15 cellular contexts compared by ENCODE assay signal in the genomic region with DNA sequence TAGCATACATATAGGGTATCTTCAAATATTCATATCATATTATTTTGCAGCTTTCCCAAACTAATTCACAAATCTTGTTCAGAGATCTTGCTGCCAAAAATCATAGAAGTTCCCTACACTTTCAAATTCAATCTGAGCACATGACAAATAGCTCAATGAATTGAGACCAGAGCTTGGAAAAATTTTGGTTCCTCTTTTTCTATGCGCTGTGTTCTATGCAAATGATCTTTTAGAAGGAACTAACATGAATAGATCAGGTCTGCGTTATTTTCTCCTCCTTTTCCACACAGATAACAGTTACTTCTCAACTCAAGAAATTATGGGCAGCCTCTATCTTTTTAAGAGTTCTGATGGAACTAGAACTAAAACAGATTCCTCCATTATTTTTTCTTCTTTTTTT.
DNase-seq lines count a peak whose midpoint lies in the region; ATAC-seq and TF ChIP-seq lines count a peak whose summit lies in the region.
"Had no signal": no experiment of that assay in that cellular context is flagged by ENCODE, and none has a peak within 500 bp of the region (broad histone marks: within the 10 kb centered on the region; RNA-seq: fewer than 3 reads in every experiment).

No MANE protein-coding gene starts in this region.

- TF ChIP-seq CTCF in activated B cell treated with CpG ODN at 0.5 μM for 24 hours (IDR thresholded peaks at IDR 0.05) (no peak), GM13976 (IDR thresholded peaks at IDR 0.05; ENCODE audit: borderline replicate concordance, control extremely low read depth, extremely low read depth, insufficient read depth, missing control alignments) (no peak)

- H3K27me3 Mint-ChIP-seq in activated B cell treated with CpG ODN at 0.5 μM for 24 hours = peaks cover 5% of the 10 kb centered on the region
- H3K27me3 Mint-ChIP-seq in activated CD8-positive, alpha-beta T cell treated with anti-CD3 and anti-CD28 coated beads, Interleukin-2, amount 10 ng/mL, durations not matched to agents 7 days and 5 days (ENCODE audit: low read depth) = peaks cover 14% of the 10 kb centered on the region
- H3K27me3 Mint-ChIP-seq: activated naive CD4-positive, alpha-beta T cell treated with anti-CD3 and anti-CD28 coated beads, Interleukin-2, amount 10 ng/mL, durations not matched to agents 7 days and 5 days had no signal

- intact Hi-C loops in activated B cell treated with CpG ODN at 0.5 μM for 24 hours (cut with micrococcal nuclease) = loop anchor here (2.0 to 5.0 kb wide), 2 partner anchors 97 to 624 kb away; partner anchors contain the start of gene L3MBTL3

- CTCF ChIA-PET in activated B cell treated with CpG ODN at 0.5 μM for 24 hours (lab: Charles Lee) = no interaction called here
- CTCF ChIA-PET in activated CD8-positive, alpha-beta T cell treated with anti-CD3 and anti-CD28 coated beads, Interleukin-2, amount 10 ng/mL, durations not matched to agents 7 days and 5 days (lab: Charles Lee) = no interaction called here

- peak overlapping the region; percentile 9 for H3K4me3 Mint-ChIP-seq in activated B cell treated with CpG ODN at 0.5 μM for 24 hours
- H3K4me3 Mint-ChIP-seq in activated CD8-positive, alpha-beta T cell treated with anti-CD3 and anti-CD28 coated beads, Interleukin-2, amount 10 ng/mL, durations not matched to agents 7 days and 5 days = no peak overlapping the region
- H3K4me3 Mint-ChIP-seq: activated naive CD4-positive, alpha-beta T cell treated with anti-CD3 and anti-CD28 coated beads, Interleukin-2, amount 10 ng/mL, durations not matched to agents 7 days and 5 days; natural killer cell; WTC11 had no signal

- POLR2A ChIA-PET in activated B cell treated with CpG ODN at 0.5 μM for 24 hours (lab: Charles Lee) = no interaction called here
- POLR2A ChIA-PET in activated CD8-positive, alpha-beta T cell treated with anti-CD3 and anti-CD28 coated beads, Interleukin-2, amount 10 ng/mL, durations not matched to agents 7 days and 5 days (lab: Charles Lee) = no interaction called here

- DNase-seq in Kasumi-1 (lab: John Stamatoyannopoulos, UW) (peak; percentile 67 to 79), activated B cell treated with CpG ODN at 0.5 μM for 24 hours (no peak), NCI-H1694 treated with DMSO at 0.1 percent for 48 hours (lab: John Stamatoyannopoulos, UW) (no peak), GM13976 (ENCODE audit: low spot score) (no peak), cerebellar cortex (ENCODE audit: low spot score) (no peak)
- DNase-seq in activated CD8-positive, alpha-beta T cell treated with anti-CD3 and anti-CD28 coated beads, Interleukin-2, amount 10 ng/mL, durations not matched to agents 7 days and 5 days = no peak
- DNase-seq: activated CD8-positive, alpha-beta memory T cell treated with anti-CD3 and anti-CD28 coated beads, Interleukin-2, amount 50 U/mL, for 48 hours; activated naive CD4-positive, alpha-beta T cell treated with anti-CD3 and anti-CD28 coated beads, Interleukin-2, amount 10 ng/mL, durations not matched to agents 7 days and 5 days; left ventricle myocardium superior; natural killer cell; NCI-H2107; testis had no signal

- H3K27ac Mint-ChIP-seq in activated B cell treated with CpG ODN at 0.5 μM for 24 hours = no peak overlapping the region
- no peak overlapping the region for H3K27ac Mint-ChIP-seq in activated CD8-positive, alpha-beta T cell treated with anti-CD3 and anti-CD28 coated beads, Interleukin-2, amount 10 ng/mL, durations not matched to agents 7 days and 5 days
- H3K27ac Mint-ChIP-seq: activated naive CD4-positive, alpha-beta T cell treated with anti-CD3 and anti-CD28 coated beads, Interleukin-2, amount 10 ng/mL, durations not matched to agents 7 days and 5 days; natural killer cell; WTC11 had no signal

- peaks cover 23% of the 10 kb centered on the region for H3K4me1 Mint-ChIP-seq in activated B cell treated with CpG ODN at 0.5 μM for 24 hours
- H3K4me1 Mint-ChIP-seq in activated CD8-positive, alpha-beta T cell treated with anti-CD3 and anti-CD28 coated beads, Interleukin-2, amount 10 ng/mL, durations not matched to agents 7 days and 5 days (ENCODE audit: low read depth) = no peaks in the 10 kb centered on the region
- H3K4me1 Mint-ChIP-seq: activated naive CD4-positive, alpha-beta T cell treated with anti-CD3 and anti-CD28 coated beads, Interleukin-2, amount 10 ng/mL, durations not matched to agents 7 days and 5 days; natural killer cell had no signal

- H3K9me3 Mint-ChIP-seq in activated B cell treated with CpG ODN at 0.5 μM for 24 hours = no peaks in the 10 kb centered on the region
- no peaks in the 10 kb centered on the region for H3K9me3 Mint-ChIP-seq in activated CD8-positive, alpha-beta T cell treated with anti-CD3 and anti-CD28 coated beads, Interleukin-2, amount 10 ng/mL, durations not matched to agents 7 days and 5 days (ENCODE audit: insufficient read depth)
- H3K9me3 Mint-ChIP-seq: activated naive CD4-positive, alpha-beta T cell treated with anti-CD3 and anti-CD28 coated beads, Interleukin-2, amount 10 ng/mL, durations not matched to agents 7 days and 5 days; natural killer cell; WTC11 had no signal

- ATAC-seq in GM18868 (IDR thresholded peaks at IDR 0.05; ENCODE audit: unreplicated experiment) = peak; percentile 75
- peak; percentile 76 for ATAC-seq in HG02623 (IDR thresholded peaks at IDR 0.05; ENCODE audit: unreplicated experiment)
- peak; percentile 92 for ATAC-seq in activated B cell treated with CpG ODN at 0.5 μM for 24 hours (ENCODE audit: low read depth)
- no peak for ATAC-seq in activated CD8-positive, alpha-beta T cell treated with anti-CD3 and anti-CD28 coated beads, Interleukin-2, amount 10 ng/mL, durations not matched to agents 7 days and 5 days
- ATAC-seq: left ventricle myocardium superior, natural killer cell, WTC11 had no signal

- no peaks in the 10 kb centered on the region for H3K36me3 Mint-ChIP-seq in activated B cell treated with CpG ODN at 0.5 μM for 24 hours (ENCODE audit: low read depth)
- H3K36me3 Mint-ChIP-seq in activated CD8-positive, alpha-beta T cell treated with anti-CD3 and anti-CD28 coated beads, Interleukin-2, amount 10 ng/mL, durations not matched to agents 7 days and 5 days (ENCODE audit: low read depth) = no peaks in the 10 kb centered on the region
- H3K36me3 Mint-ChIP-seq: activated naive CD4-positive, alpha-beta T cell treated with anti-CD3 and anti-CD28 coated beads, Interleukin-2, amount 10 ng/mL, durations not matched to agents 7 days and 5 days; natural killer cell; WTC11 had no signal

- in situ Hi-C loops in GM13976 (cut with MboI; ENCODE audit: low sequenced_read_pairs, unreplicated experiment) = no loop called here

Comparison
In these comparisons a context has a peak if more than half of its experiments do, and no peak if none do; other contexts are left out.
1. DNase-seq: peak in Kasumi-1 (2 of 2); none in activated B cell treated with CpG ODN at 0.5 μM for 24 hours (single experiment), NCI-H1694 treated with DMSO at 0.1 percent for 48 hours (single experiment), GM13976 (single experiment), cerebellar cortex (single experiment) and activated CD8-positive, alpha-beta T cell treated with anti-CD3 and anti-CD28 coated beads, Interleukin-2, amount 10 ng/mL, durations not matched to agents 7 days and 5 days (single experiment).